In genomic region chr12:6337958-6338406, GRCh38 we compare ENCODE assay signal across 11 cellular contexts. TPM values are rescaled to one million over a fixed set of nuclear protein-coding genes. Genes with fewer than 3 reads are reported as not detected.
DNase-seq lines count a peak whose midpoint lies in the region; ATAC-seq and TF ChIP-seq lines count a peak whose summit lies in the region.
"Had no signal": no experiment of that assay in that cellular context is flagged by ENCODE, and none has a peak within 500 bp of the region (broad histone marks: within the 10 kb centered on the region; RNA-seq: fewer than 3 reads in every experiment).

No MANE protein-coding gene starts in this region.

- no peak for TF ChIP-seq EP300 in esophagus muscularis mucosa (IDR thresholded peaks at IDR 0.05)

- H3K27ac ChIP-seq in CD4-positive, CD25-positive, alpha-beta regulatory T cell (ENCODE audit: insufficient read depth, low read length, poor library complexity, severe bottlenecking): peak overlapping the region; percentile 90
- H3K27ac ChIP-seq in esophagus muscularis mucosa (replicated peaks in 1 of 4) (peak overlapping the region; percentile 93 to 99 (median 97)), psoas muscle (peak overlapping the region; percentile 88)

- H3K4me3 ChIP-seq in CD4-positive, CD25-positive, alpha-beta regulatory T cell (ENCODE audit: low read depth, low read length): peak overlapping the region; percentile 94
- H3K4me3 ChIP-seq in esophagus muscularis mucosa (peak overlapping the region; percentile 61 to 92 (median 84)), psoas muscle (peak overlapping the region; percentile 99)

- H3K36me3 ChIP-seq in CD4-positive, CD25-positive, alpha-beta regulatory T cell (ENCODE audit: control insufficient read depth, insufficient read depth, low read length): peaks cover 21% of the 10 kb centered on the region
- peaks cover 9 to 19% (median 17%) of the 10 kb centered on the region in 4 donors for H3K36me3 ChIP-seq in esophagus muscularis mucosa
- peaks cover 5 to 27% of the 10 kb centered on the region in 2 donors for H3K36me3 ChIP-seq in psoas muscle (ENCODE audit: insufficient read depth in 1 of 2, low read depth in 1 of 2)

- H3K9me3 ChIP-seq in CD4-positive, CD25-positive, alpha-beta regulatory T cell (ENCODE audit: control insufficient read depth in 2 of 2, low read length in 2 of 2): no peaks in the 10 kb centered on the region
- no peaks in the 10 kb centered on the region for H3K9me3 ChIP-seq in esophagus muscularis mucosa
- no peaks in the 10 kb centered on the region for H3K9me3 ChIP-seq in psoas muscle

- peak in 1 of 3 donors; percentile 55 for DNase-seq in CD4-positive, CD25-positive, alpha-beta regulatory T cell
- DNase-seq in OCI-M1 (lab: John Stamatoyannopoulos, UW) (peak; percentile 72), esophagus muscularis mucosa (ENCODE audit: extremely low spot score) (no peak), psoas muscle (peak in 1 of 2 donors; percentile 52), NCI-H1048 (lab: John Stamatoyannopoulos, UW) (no peak), NCI-H345 treated with DMSO at 0.1 percent for 48 hours (lab: John Stamatoyannopoulos, UW; ENCODE audit: unreplicated experiment) (no peak), cerebellum (ENCODE audit: low spot score) (no peak)
- DNase-seq: NCI-H1092 treated with DMSO at 0.1 percent for 48 hours, nucleus accumbens had no signal

- H3K9me3 Mint-ChIP-seq in CD4-positive, CD25-positive, alpha-beta regulatory T cell: no peaks in the 10 kb centered on the region
- H3K9me3 Mint-ChIP-seq: dendritic cell treated with granulocyte-macrophage colony-stimulating factor and Interleukin-4, amounts not matched to agents 40 ng/mL and 50 ng/mL, for 4 days had no signal

- H3K4me1 Mint-ChIP-seq in CD4-positive, CD25-positive, alpha-beta regulatory T cell: peaks cover 4 to 52% (median 29%) of the 10 kb centered on the region in 4 donors

- H3K4me1 ChIP-seq in CD4-positive, CD25-positive, alpha-beta regulatory T cell (ENCODE audit: control insufficient read depth, insufficient read depth, low read length, poor library complexity, severe bottlenecking): peaks cover 74% of the 10 kb centered on the region
- H3K4me1 ChIP-seq in esophagus muscularis mucosa (peaks cover 67 to 84% (median 83%) of the 10 kb centered on the region in 4 donors), psoas muscle (peaks cover 65% of the 10 kb centered on the region)

- WGBS in esophagus muscularis mucosa: 42% methylated on average over 11 of the region's 11 CpGs
- 33 to 44% (median 39%) methylated on average over 11 of the region's 11 CpGs for WGBS in psoas muscle, 3 donors

- H3K4me3 Mint-ChIP-seq in CD4-positive, CD25-positive, alpha-beta regulatory T cell: no peak overlapping the region
- H3K4me3 Mint-ChIP-seq: dendritic cell treated with granulocyte-macrophage colony-stimulating factor and Interleukin-4, amounts not matched to agents 40 ng/mL and 50 ng/mL, for 4 days had no signal

- H3K36me3 Mint-ChIP-seq in CD4-positive, CD25-positive, alpha-beta regulatory T cell: peaks cover 11% of the 10 kb centered on the region

- no peaks in the 10 kb centered on the region for H3K27me3 Mint-ChIP-seq in CD4-positive, CD25-positive, alpha-beta regulatory T cell
- H3K27me3 Mint-ChIP-seq: dendritic cell treated with granulocyte-macrophage colony-stimulating factor and Interleukin-4, amounts not matched to agents 40 ng/mL and 50 ng/mL, for 4 days had no signal

- TF ChIP-seq POLR2A in esophagus muscularis mucosa (IDR thresholded peaks at IDR 0.05; ENCODE audit: low read depth): no peak

- no peak for ATAC-seq in CD4-positive, CD25-positive, alpha-beta regulatory T cell (ENCODE audit: low read depth in 2 of 2)
- no peak for ATAC-seq in psoas muscle
- ATAC-seq in HG03521 (IDR thresholded peaks at IDR 0.05; ENCODE audit: unreplicated experiment): no peak

- no peak overlapping the region for H3K27ac Mint-ChIP-seq in CD4-positive, CD25-positive, alpha-beta regulatory T cell
- H3K27ac Mint-ChIP-seq: dendritic cell treated with granulocyte-macrophage colony-stimulating factor and Interleukin-4, amounts not matched to agents 40 ng/mL and 50 ng/mL, for 4 days had no signal

- TF ChIP-seq CTCF in esophagus muscularis mucosa (IDR thresholded peaks at IDR 0.05): no peak
- TF ChIP-seq CTCF in psoas muscle (IDR thresholded peaks at IDR 0.05): no peak

- intact Hi-C loops in esophagus muscularis mucosa (cut with DNase I): loop anchor here (5.0 kb wide), 2 partner anchors 44 to 129 kb away; partner anchors contain the start of gene LTBR
- intact Hi-C loops in psoas muscle (cut with DNase I): loop anchor here in 1 of 2 donors (5.0 kb wide), 1 partner anchor 199 kb away; no protein-coding TSS in a partner anchor

- H3K27me3 ChIP-seq in CD4-positive, CD25-positive, alpha-beta regulatory T cell (ENCODE audit: control insufficient read depth, insufficient read depth, low read length): no peaks in the 10 kb centered on the region
- H3K27me3 ChIP-seq in esophagus muscularis mucosa (no peaks in the 10 kb centered on the region), psoas muscle (ENCODE audit: insufficient read depth in 3 of 3, low read length in 2 of 3) (no peaks in the 10 kb centered on the region)

RNA-seq across cellular contexts. Expression of gene TNFRSF1A, which starts 3.9 kb away (rescaled TPM):
- total RNA-seq in CD4-positive, CD25-positive, alpha-beta regulatory T cell: 38.5 TPM
- 10 to 100 TPM; 25.6 to 39.5 (median 31.0) TPM for polyA plus RNA-seq in CD4-positive, CD25-positive, alpha-beta regulatory T cell
- total RNA-seq in esophagus muscularis mucosa (100 to 1,000 TPM; 146 to 464 (median 247) TPM), psoas muscle (100 to 1,000 TPM in 3 of 4 donors, 10 to 100 TPM in 1; 38.8 to 224 (median 127) TPM), cerebellum (11.1 TPM)
- polyA plus RNA-seq in psoas muscle: 100 to 1,000 TPM in 1 of 3 donors, 10 to 100 TPM in 2; 53.7 to 117 (median 65.4) TPM

RNA-seq across cellular contexts. Expression of gene PLEKHG6, which starts 27.5 kb away (rescaled TPM):
- total RNA-seq in CD4-positive, CD25-positive, alpha-beta regulatory T cell: not detected
- polyA plus RNA-seq in CD4-positive, CD25-positive, alpha-beta regulatory T cell: under 1 TPM in 3 of 4 donors, not detected in 1; 0.31 to 0.62 (median 0.37) TPM
- total RNA-seq in esophagus muscularis mucosa (under 1 TPM in 2 of 4 donors, not detected in 2; 0.52 to 0.75 TPM), psoas muscle (not detected), cerebellum (0.64 TPM)
- under 1 TPM in 2 of 3 donors, not detected in 1; 0.20 to 0.39 TPM for polyA plus RNA-seq in psoas muscle

RNA-seq across cellular contexts. Expression of gene SCNN1A, which starts 37.4 kb away (rescaled TPM):
- 0.86 TPM for total RNA-seq in CD4-positive, CD25-positive, alpha-beta regulatory T cell
- polyA plus RNA-seq in CD4-positive, CD25-positive, alpha-beta regulatory T cell: under 1 TPM; 0.09 to 0.60 (median 0.22) TPM
- 1 to 10 TPM in 3 of 4 donors, under 1 TPM in 1; 0.83 to 3.3 (median 1.8) TPM for total RNA-seq in esophagus muscularis mucosa
- total RNA-seq in psoas muscle: under 1 TPM; 0.30 to 0.57 (median 0.48) TPM
- polyA plus RNA-seq in psoas muscle: under 1 TPM; 0.03 to 0.39 (median 0.31) TPM
- total RNA-seq in cerebellum: not detected

RNA-seq across cellular contexts. Expression of gene LTBR, which starts 46.0 kb away (rescaled TPM):
- total RNA-seq in CD4-positive, CD25-positive, alpha-beta regulatory T cell: not detected
- polyA plus RNA-seq in CD4-positive, CD25-positive, alpha-beta regulatory T cell: under 1 TPM in 1 of 4 donors, not detected in 3; 0.35 TPM
- 100 to 1,000 TPM; 117 to 144 (median 137) TPM for total RNA-seq in esophagus muscularis mucosa
- 10 to 100 TPM; 23.7 to 38.6 (median 34.1) TPM for total RNA-seq in psoas muscle
- 10 to 100 TPM; 15.3 to 38.8 (median 34.5) TPM for polyA plus RNA-seq in psoas muscle
- total RNA-seq in cerebellum: 3.1 TPM
